In the genomic region with DNA sequence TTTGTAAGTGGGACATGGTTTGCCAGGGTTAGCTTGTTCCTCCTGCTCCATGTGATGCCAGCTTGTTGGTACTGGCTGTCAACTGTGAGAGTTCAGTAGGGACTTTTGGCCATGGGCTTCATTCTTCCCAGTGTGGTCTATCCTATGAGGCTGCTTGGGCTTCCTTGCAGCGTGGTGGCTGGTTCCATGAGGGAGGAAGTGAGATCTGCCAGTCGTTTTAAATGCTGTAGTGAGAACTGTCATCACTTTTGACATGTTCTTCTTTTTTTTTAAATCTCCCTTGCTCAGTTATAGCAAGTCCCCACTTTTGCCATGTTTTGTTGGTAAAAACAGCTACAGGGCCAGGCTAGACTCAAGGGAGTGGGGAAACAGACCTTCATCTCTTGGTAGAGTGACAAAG, we compare ENCODE assay signal across 18 cellular contexts. TPM values are rescaled to one million over a fixed set of nuclear protein-coding genes. Genes with fewer than 3 reads are reported as not detected.
DNase-seq lines count a peak whose midpoint lies in the region; ATAC-seq and TF ChIP-seq lines count a peak whose summit lies in the region.
"Had no signal": no experiment of that assay in that cellular context is flagged by ENCODE, and none has a peak within 500 bp of the region (broad histone marks: within the 10 kb centered on the region; RNA-seq: fewer than 3 reads in every experiment).

No MANE protein-coding gene starts in this region.

- peaks cover 7 to 21% (median 11%) of the 10 kb centered on the region in 7 donors for H3K9me3 Mint-ChIP-seq in CD14-positive monocyte
- H3K9me3 Mint-ChIP-seq: activated naive CD8-positive, alpha-beta T cell treated with anti-CD3 and anti-CD28 coated beads, Interleukin-2, amount 10 ng/mL, durations not matched to agents 7 days and 5 days had no signal

- no peak overlapping the region for H3K4me2 ChIP-seq in OCI-LY3 (ENCODE audit: low read length)

- peak overlapping the region; percentile 0 for H3K27ac ChIP-seq in AG04450 (ENCODE audit: low read depth, low read length)
- H3K27ac ChIP-seq in OCI-LY3 (ENCODE audit: low read length), result peak overlapping the region; percentile 16; the same call in 1 of the 2 replicates
- H3K27ac ChIP-seq: sigmoid colon had no signal

- H3K4me1 ChIP-seq in OCI-LY3 (ENCODE audit: low read length), result peaks cover 10% of the 10 kb centered on the region

- DNase-seq in AG04450 (ENCODE audit: low read depth, low spot score) (no peak), CD14-positive monocyte (ENCODE audit: low spot score) (no peak), left colon (no peak), omental fat pad (ENCODE audit: low spot score) (no peak)
- DNase-seq: activated B cell treated with CpG ODN at 0.5 μM for 24 hours; activated naive CD8-positive, alpha-beta T cell treated with anti-CD3 and anti-CD28 coated beads, Interleukin-2, amount 10 ng/mL, durations not matched to agents 7 days and 5 days; C1 segment of cervical spinal cord; DMS153; effector CD8-positive, alpha-beta T cell; NCI-H2029 treated with DMSO at 0.1 percent for 48 hours; NCI-H510A; Peyer's patch; sigmoid colon; stimulated activated CD4-positive, alpha-beta T cell treated with anti-CD3 and anti-CD28 coated beads, Interleukin-2, amount 100 ng/mL, for 24 hours had no signal

- POLR2A ChIA-PET in AG04450 (lab: Yijun Ruan, JAX), result no interaction called here

- peak overlapping the region in 6 of 7 donors; percentile 61 to 84 (median 74) for H3K27ac Mint-ChIP-seq in CD14-positive monocyte
- H3K27ac Mint-ChIP-seq: activated B cell treated with CpG ODN at 0.5 μM for 24 hours; activated naive CD8-positive, alpha-beta T cell treated with anti-CD3 and anti-CD28 coated beads, Interleukin-2, amount 10 ng/mL, durations not matched to agents 7 days and 5 days had no signal

- no peak overlapping the region for H3K4me3 ChIP-seq in AG04450 (ENCODE audit: low read depth, low read length)
- no peak overlapping the region for H3K4me3 ChIP-seq in OCI-LY3 (ENCODE audit: low read length)
- H3K4me3 ChIP-seq: Peyer's patch, sigmoid colon had no signal

- intact Hi-C loops in CD14-positive monocyte (cut with micrococcal nuclease) (loop anchor here in 1 of 2 donors (10.0 kb wide), 1 partner anchor 1102 kb away; no protein-coding TSS in a partner anchor), left colon (cut with DNase I, micrococcal nuclease) (no loop called here)

- peaks cover 100% of the 10 kb centered on the region for H3K79me2 ChIP-seq in OCI-LY3 (ENCODE audit: low read length)

- no peaks in the 10 kb centered on the region for H3K27me3 ChIP-seq in AG04450 (ENCODE audit: control insufficient read depth, insufficient read depth, low read length)
- H3K27me3 ChIP-seq in OCI-LY3 (ENCODE audit: low read depth, low read length), result no peaks in the 10 kb centered on the region
- H3K27me3 ChIP-seq: Peyer's patch, sigmoid colon had no signal

- ATAC-seq in left colon (peak; percentile 9), omental fat pad (ENCODE audit: low FRiP score) (no peak), HG02763 (IDR thresholded peaks at IDR 0.05; ENCODE audit: unreplicated experiment) (no peak)
- ATAC-seq in activated CD4-positive, CD25-positive, alpha-beta regulatory T cell treated with anti-CD3 and anti-CD28 coated beads, Interleukin-2, amount 50 U/mL, for 24 hours, result no peak
- ATAC-seq: HCT116 had no signal

- peaks cover 20% of the 10 kb centered on the region for H3K4me1 Mint-ChIP-seq in CD14-positive monocyte

- peaks cover 18% of the 10 kb centered on the region for H3K36me3 ChIP-seq in OCI-LY3 (replicated peaks; ENCODE audit: low read depth, low read length)
- H3K36me3 ChIP-seq: Peyer's patch, sigmoid colon had no signal

- H4K20me1 ChIP-seq in OCI-LY3 (ENCODE audit: insufficient read depth, low read length), result peaks cover 82% of the 10 kb centered on the region

- no peak overlapping the region for H3K9ac ChIP-seq in OCI-LY3 (ENCODE audit: low read length)

- no peaks in the 10 kb centered on the region for H3K27me3 Mint-ChIP-seq in CD14-positive monocyte (ENCODE audit: low read depth in 3 of 3)
- H3K27me3 Mint-ChIP-seq: activated B cell treated with CpG ODN at 0.5 μM for 24 hours; activated naive CD8-positive, alpha-beta T cell treated with anti-CD3 and anti-CD28 coated beads, Interleukin-2, amount 10 ng/mL, durations not matched to agents 7 days and 5 days had no signal

- TF ChIP-seq CTCF in AG04450 (IDR thresholded peaks at IDR 0.05; ENCODE audit: low read depth, low read length) (no peak), CD14-positive monocyte (IDR thresholded peaks at IDR 0.05) (no peak), OCI-LY3 (IDR thresholded peaks at IDR 0.05; ENCODE audit: low read depth, low read length) (no peak), omental fat pad (IDR thresholded peaks at IDR 0.05) (no peak)

- no peak overlapping the region for H3K4me3 Mint-ChIP-seq in CD14-positive monocyte
- H3K4me3 Mint-ChIP-seq: activated B cell treated with CpG ODN at 0.5 μM for 24 hours; activated naive CD8-positive, alpha-beta T cell treated with anti-CD3 and anti-CD28 coated beads, Interleukin-2, amount 10 ng/mL, durations not matched to agents 7 days and 5 days had no signal

- peaks cover 6% of the 10 kb centered on the region; the same call in 1 of the 2 replicates for H3K9me3 ChIP-seq in AG04450 (ENCODE audit: control insufficient read depth, insufficient read depth, low read length)
- H3K9me3 ChIP-seq in OCI-LY3 (ENCODE audit: insufficient read depth, low read length), result no peaks in the 10 kb centered on the region
- H3K9me3 ChIP-seq: Peyer's patch, sigmoid colon had no signal

- H2AFZ ChIP-seq in OCI-LY3 (ENCODE audit: low read depth, low read length), result no peak overlapping the region

- CTCF ChIA-PET in AG04450 (lab: Charles Lee), result interaction anchor here (1.4 to 3.1 kb wide), 2 partner anchors 13 to 194 kb away, joined by 3 to 20 read pairs; no protein-coding TSS in a partner anchor

- peaks cover 3 to 4% of the 10 kb centered on the region in 2 donors for H3K36me3 Mint-ChIP-seq in CD14-positive monocyte

RNA-seq across cellular contexts. Expression of gene NSD2, which starts 15.9 kb away (rescaled TPM):
- 23.7 and 26.4 TPM in 2 replicates for polyA plus RNA-seq in AG04450 (2011; rRNA removed)
- 77.9 and 94.9 TPM in 2 replicates for polyA minus RNA-seq in AG04450 (2011; rRNA and poly(A)+ RNA removed)
- polyA plus RNA-seq in CD14-positive monocyte, result 1 to 10 TPM; 1.9 to 2.3 TPM
- total RNA-seq in left colon, result 100 to 1,000 TPM in 1 of 2 donors, 10 to 100 TPM in 1; 64.5 to 115 TPM
- total RNA-seq in omental fat pad, result 10 to 100 TPM; 19.1 to 33.1 (median 28.8) TPM

RNA-seq across cellular contexts. Expression of gene LETM1, which starts 31.1 kb away (rescaled TPM):
- 11.9 and 15.2 TPM in 2 replicates for polyA plus RNA-seq in AG04450 (2011; rRNA removed)
- 32.8 and 36.0 TPM in 2 replicates for polyA minus RNA-seq in AG04450 (2011; rRNA and poly(A)+ RNA removed)
- polyA plus RNA-seq in CD14-positive monocyte, result 1 to 10 TPM; 6.2 to 9.0 TPM
- 100 to 1,000 TPM; 112 to 160 TPM for total RNA-seq in left colon
- total RNA-seq in omental fat pad, result 100 to 1,000 TPM in 1 of 4 donors, 10 to 100 TPM in 3; 42.2 to 104 (median 52.8) TPM
